In genomic region chr17:50218771-50219315, GRCh38 we compare ENCODE assay signal across 1 cellular context.
TF ChIP-seq lines count a peak whose summit lies in the region.

No MANE protein-coding gene starts in this region.

TF ChIP-seq in SK-N-SH, 30 proteins besides CTCF, POLR2A, EP300 and RAD21 (continued from another document):
- TF ChIP-seq USF2 (IDR thresholded peaks at IDR 0.05; ENCODE audit: borderline replicate concordance, low read depth, low read length): no peak
- TF ChIP-seq NFIC (IDR thresholded peaks at IDR 0.05; ENCODE audit: borderline replicate concordance): peak; percentile 87
- peak; percentile 67; the same call in 1 of the 2 replicates for TF ChIP-seq REST (IDR thresholded peaks at IDR 0.05; ENCODE audit: low read depth, low read length)
- no peak for TF ChIP-seq GATA2 (CRISPR knock-in tag; IDR thresholded peaks at IDR 0.05)
- TF ChIP-seq RFX5 (IDR thresholded peaks at IDR 0.05; ENCODE audit: low read length): no peak
- peak; percentile 93 for TF ChIP-seq JUND (IDR thresholded peaks at IDR 0.05)
- TF ChIP-seq EZH2phosphoT487 (IDR thresholded peaks at IDR 0.05; ENCODE audit: borderline replicate concordance, low read depth): no peak
- TF ChIP-seq IRF3 (IDR thresholded peaks at IDR 0.05; ENCODE audit: low read depth, low read length): no peak
- peak; percentile 95 for TF ChIP-seq TEAD4 (IDR thresholded peaks at IDR 0.05; ENCODE audit: borderline replicate concordance, insufficient read depth)
- TF ChIP-seq MEF2A (IDR thresholded peaks at IDR 0.05; ENCODE audit: borderline replicate concordance, low read depth): no peak
- TF ChIP-seq FOXJ3 (CRISPR knock-in tag; IDR thresholded peaks at IDR 0.05): no peak
- TF ChIP-seq RXRA (IDR thresholded peaks at IDR 0.05; ENCODE audit: borderline replicate concordance, low read depth): peak; percentile 90; the same call in 1 of the 2 replicates
- TF ChIP-seq POLR2AphosphoS5 (IDR thresholded peaks at IDR 0.05; ENCODE audit: low read depth, low read length): peak; percentile 39; the same call in 1 of the 2 replicates
- TF ChIP-seq USF1 (IDR thresholded peaks at IDR 0.05; ENCODE audit: borderline replicate concordance, low read depth): no peak
- TF ChIP-seq RCOR1 (IDR thresholded peaks at IDR 0.05; ENCODE audit: low read length): no peak
- TF ChIP-seq ELF1 (IDR thresholded peaks at IDR 0.05): no peak; the same call in 1 of the 2 replicates
